In genomic region chr3:52057806-52058099, GRCh38 we compare ENCODE assay signal across 9 cellular contexts. TPM values are rescaled to one million over a fixed set of nuclear protein-coding genes. Genes with fewer than 3 reads are reported as not detected.
DNase-seq lines count a peak whose midpoint lies in the region; ATAC-seq, FAIRE-seq and TF ChIP-seq lines count a peak whose summit lies in the region.
"Had no signal": no experiment of that assay in that cellular context is flagged by ENCODE, and none has a peak within 500 bp of the region (broad histone marks: within the 10 kb centered on the region; RNA-seq: fewer than 3 reads in every experiment).

No MANE protein-coding gene starts in this region.

- intact Hi-C loops in CD4-positive, alpha-beta T cell (cut with DNase I, micrococcal nuclease): loop anchor here (1.0 to 5.0 kb wide), 7 partner anchors 61 to 480 kb away; partner anchors contain the start of genes PARP3 (in 2 of the 2), POC1A (in 2 of the 2), ALAS1 (in 1 of the 2) and TEX264 (in 1 of the 2)
- intact Hi-C loops in PC-3 (cut with micrococcal nuclease): loop anchor here (1.0 to 10.0 kb wide), 5 partner anchors 71 to 220 kb away; partner anchors contain the start of genes POC1A and WDR82
- intact Hi-C loops in endothelial cell of umbilical vein (cut with micrococcal nuclease): loop anchor here (1.0 kb wide), 3 partner anchors 11 to 115 kb away; partner anchors contain the start of gene PARP3

- H3K9me1 ChIP-seq in endothelial cell of umbilical vein (replicated peaks; ENCODE audit: control insufficient read depth, extremely low read depth, insufficient read depth, low read length): no peaks in the 10 kb centered on the region

- ATAC-seq in CD4-positive, alpha-beta T cell (ENCODE audit: poor library complexity): no peak
- ATAC-seq in PC-3 (no peak), HG03432 (IDR thresholded peaks at IDR 0.05; ENCODE audit: unreplicated experiment) (no peak)

- H3K27me3 Mint-ChIP-seq in CD4-positive, alpha-beta T cell: no peaks in the 10 kb centered on the region

- peaks cover 26% of the 10 kb centered on the region for H3K36me3 Mint-ChIP-seq in CD4-positive, alpha-beta T cell (ENCODE audit: low read depth)

- peak overlapping the region; percentile 69 for H3K27ac ChIP-seq in CD4-positive, alpha-beta T cell (ENCODE audit: low read depth, low read length)
- peak overlapping the region; percentile 25; the same call in 1 of the 2 replicates for H3K27ac ChIP-seq in PC-3 (ENCODE audit: low read length)
- no peak overlapping the region for H3K27ac ChIP-seq in endothelial cell of umbilical vein (ENCODE audit: insufficient read depth, low read depth, low read length)
- H3K27ac ChIP-seq in neutrophil: no peak overlapping the region

- H3F3A ChIP-seq in PC-3 (ENCODE audit: low read length, unreplicated experiment): no peaks in the 10 kb centered on the region

- H3K79me2 ChIP-seq in PC-3 (ENCODE audit: low read length): peaks cover 33% of the 10 kb centered on the region
- H3K79me2 ChIP-seq in endothelial cell of umbilical vein (ENCODE audit: control insufficient read depth, insufficient read depth, low read length): peaks cover 19% of the 10 kb centered on the region

- dilution Hi-C loops in endothelial cell of umbilical vein (cut with MboI; ENCODE audit: extremely low pct_ligation_motif_present, low sequenced_read_pairs): no loop called here

- H3K4me2 ChIP-seq in PC-3 (ENCODE audit: low read length): peak overlapping the region; percentile 77
- H3K4me2 ChIP-seq in endothelial cell of umbilical vein (ENCODE audit: insufficient read depth, low read length): peak overlapping the region; percentile 60

- H3K27ac Mint-ChIP-seq in CD4-positive, alpha-beta T cell: peak overlapping the region; percentile 98

- H4K20me1 ChIP-seq in PC-3 (ENCODE audit: low read length) (peaks cover 10% of the 10 kb centered on the region), endothelial cell of umbilical vein (replicated peaks; ENCODE audit: control insufficient read depth, extremely low read depth, insufficient read depth, low read length) (no peaks in the 10 kb centered on the region)

- H2AFZ ChIP-seq in PC-3 (ENCODE audit: low read length) (peak overlapping the region; percentile 62), endothelial cell of umbilical vein (ENCODE audit: low read depth, low read length) (peak overlapping the region; percentile 91)

- H3K9ac ChIP-seq in PC-3 (ENCODE audit: low read length) (peak overlapping the region; percentile 54), endothelial cell of umbilical vein (replicated peaks; ENCODE audit: extremely low read depth, insufficient read depth, low read length) (peak overlapping the region; percentile 15)

- no peaks in the 10 kb centered on the region for H3K9me2 ChIP-seq in PC-3 (replicated peaks; ENCODE audit: low read length)

- no peak for TF ChIP-seq POLR2A in endothelial cell of umbilical vein (IDR thresholded peaks at IDR 0.05; ENCODE audit: low read depth, low read length)

- BruUV-seq in PC-3 (replicated peaks; lab: Mats Ljungman, UMichigan) (TSS peak; percentile 69), endothelial cell of umbilical vein (replicated peaks; lab: Mats Ljungman, UMichigan) (no TSS peak)

- H3K9me3 Mint-ChIP-seq in CD4-positive, alpha-beta T cell: no peaks in the 10 kb centered on the region

- DNase-seq in CD4-positive, alpha-beta T cell: peak in 1 of 10 experiments; percentile 4
- no peak for DNase-seq in PC-3
- DNase-seq in endothelial cell of umbilical vein (ENCODE audit: low read depth, low spot score): no peak
- no peak for DNase-seq in NAMALWA (ENCODE audit: low spot score)
- no peak for DNase-seq in NCI-H2081 (lab: John Stamatoyannopoulos, UW)
- no peak for DNase-seq in NCI-H1694 (lab: John Stamatoyannopoulos, UW)

- peaks cover 38% of the 10 kb centered on the region for H3K4me1 ChIP-seq in PC-3 (ENCODE audit: insufficient read depth, low read length)
- H3K4me1 ChIP-seq in endothelial cell of umbilical vein (ENCODE audit: control insufficient read depth, extremely low read depth, insufficient read depth, low read length): peaks cover 34% of the 10 kb centered on the region
- H3K4me1 ChIP-seq in neutrophil (ENCODE audit: control insufficient read depth in 1 of 2, insufficient read depth in 1 of 2, low read depth in 1 of 2, low read length in 1 of 2): peaks cover 41 to 43% of the 10 kb centered on the region in 2 experiments

- no peak for TF ChIP-seq CTCF in CD4-positive, alpha-beta T cell (IDR thresholded peaks at IDR 0.05)
- TF ChIP-seq CTCF in PC-3 (conservative IDR thresholded peaks at IDR 0.05; ENCODE audit: low read depth, low read length): no peak
- no peak for TF ChIP-seq CTCF in endothelial cell of umbilical vein (IDR thresholded peaks at IDR 0.05; ENCODE audit: extremely low read depth in 1 of 2, insufficient read depth in 1 of 2, low read depth in 1 of 2, low read length in 2 of 2)
- TF ChIP-seq CTCF in neutrophil (IDR thresholded peaks at IDR 0.05): no peak

- POLR2A ChIA-PET in CD4-positive, alpha-beta T cell (lab: Charles Lee): interaction anchor here (0.6 to 3.4 kb wide), 11 partner anchors 9 to 164 kb away, joined by 3 to 35 read pairs (median 6); partner anchors contain the start of genes ABHD14A, ABHD14B, ACY1 and ALAS1
- POLR2A ChIA-PET in PC-3 (lab: Charles Lee; ENCODE audit: unreplicated experiment) (interaction anchor here (0.5 to 1.3 kb wide), 3 partner anchors 62 to 558 kb away, joined by 3 to 5 read pairs (median 4); partner anchors contain the start of genes DCAF1, PPM1M and RPL29), endothelial cell of umbilical vein (lab: Charles Lee) (no interaction called here)

- H3K4me3 Mint-ChIP-seq in CD4-positive, alpha-beta T cell: peak overlapping the region; percentile 94

- CTCF ChIA-PET in CD4-positive, alpha-beta T cell (lab: Charles Lee): interaction anchor here (1.2 to 1.6 kb wide), 4 partner anchors 62 to 116 kb away, joined by 4 to 10 read pairs (median 6); partner anchors contain the start of genes ACY1, PARP3, RPL29 and RRP9
- CTCF ChIA-PET in PC-3 (lab: Charles Lee): interaction anchor here (0.6 to 1.2 kb wide), 2 partner anchors 21 to 56 kb away, joined by 5 to 13 read pairs; no protein-coding TSS in a partner anchor
- CTCF ChIA-PET in endothelial cell of umbilical vein (lab: Charles Lee): interaction anchor here (0.7 to 10.4 kb wide), 13 partner anchors 8 to 97 kb away, joined by 3 to 260 read pairs (median 6); partner anchors contain the start of genes ABHD14B, ACY1, POC1A and RPL29

- H3K27me3 ChIP-seq in CD4-positive, alpha-beta T cell (ENCODE audit: control insufficient read depth, insufficient read depth, low read length): no peaks in the 10 kb centered on the region
- no peaks in the 10 kb centered on the region for H3K27me3 ChIP-seq in PC-3 (ENCODE audit: low read length)
- H3K27me3 ChIP-seq in endothelial cell of umbilical vein (ENCODE audit: control insufficient read depth in 2 of 2, insufficient read depth in 2 of 2, low read length in 2 of 2): no peaks in the 10 kb centered on the region
- H3K27me3 ChIP-seq in neutrophil: no peaks in the 10 kb centered on the region
- H3K27me3 ChIP-seq: MG63 had no signal

- H3K4me1 Mint-ChIP-seq in CD4-positive, alpha-beta T cell (ENCODE audit: low read depth): peaks cover 32% of the 10 kb centered on the region

- H3K9me3 ChIP-seq in CD4-positive, alpha-beta T cell (ENCODE audit: control insufficient read depth, low read length): no peaks in the 10 kb centered on the region
- H3K9me3 ChIP-seq in PC-3 (ENCODE audit: low read length): no peaks in the 10 kb centered on the region
- H3K9me3 ChIP-seq in endothelial cell of umbilical vein (replicated peaks; ENCODE audit: control insufficient read depth, insufficient read depth, low read length): no peaks in the 10 kb centered on the region
- H3K9me3 ChIP-seq in neutrophil: no peaks in the 10 kb centered on the region
- H3K9me3 ChIP-seq: MG63 had no signal

- no peak for FAIRE-seq in endothelial cell of umbilical vein (lab: Jason Lieb, UNC)

- H3K36me3 ChIP-seq in PC-3 (ENCODE audit: low read depth, low read length): peaks cover 9% of the 10 kb centered on the region
- H3K36me3 ChIP-seq in endothelial cell of umbilical vein (ENCODE audit: control insufficient read depth in 2 of 2, extremely low read depth in 1 of 2, insufficient read depth in 2 of 2, low read length in 2 of 2): no peaks in the 10 kb centered on the region
- H3K36me3 ChIP-seq in neutrophil: no peaks in the 10 kb centered on the region

- H3K4me3 ChIP-seq in PC-3 (ENCODE audit: low read length) (peak overlapping the region; percentile 55; the same call in 1 of the 2 replicates), endothelial cell of umbilical vein (replicated peaks in 1 of 3; ENCODE audit: insufficient read depth in 1 of 3, low read depth in 1 of 3, low read length in 3 of 3) (peak overlapping the region in 2 of 3 experiments; percentile 20 to 31), neutrophil (ENCODE audit: low read depth in 1 of 2, low read length in 1 of 2) (peak overlapping the region; percentile 74 to 88)

TF ChIP-seq in endothelial cell of umbilical vein, 7 proteins besides CTCF, POLR2A, EP300 and RAD21:
- TF ChIP-seq GATA2 (IDR thresholded peaks at IDR 0.05; ENCODE audit: insufficient read depth, insufficient read length, low read depth, low read length): no peak
- no peak for TF ChIP-seq JUN (IDR thresholded peaks at IDR 0.05; ENCODE audit: borderline replicate concordance, insufficient read depth, insufficient read length, low read depth)
- TF ChIP-seq MYC (IDR thresholded peaks at IDR 0.05; ENCODE audit: low read depth, low read length): no peak
- no peak for TF ChIP-seq FOS (IDR thresholded peaks at IDR 0.05; ENCODE audit: borderline replicate concordance, insufficient read depth, low read length)

RNA-seq across cellular contexts. Expression of gene DUSP7, which starts 1.4 kb away (rescaled TPM):
- total RNA-seq in CD4-positive, alpha-beta T cell: 1 to 10 TPM; 4.8 to 5.2 TPM
- total RNA-seq in PC-3 (2014; rRNA removed) (40.9 and 51.1 TPM in 2 replicates), endothelial cell of umbilical vein (29.2 and 30.5 TPM in 2 replicates)
- polyA plus RNA-seq in endothelial cell of umbilical vein: 37.7 and 38.7 TPM in 2 replicates
- polyA plus RNA-seq in endothelial cell of umbilical vein (2011; cell fraction: cytosol; rRNA removed): 26.7 and 27.3 TPM in 2 replicates
- 14.0 and 15.4 TPM in 2 replicates for polyA plus RNA-seq in endothelial cell of umbilical vein (2011; cell fraction: nucleus; rRNA removed)
- 13.1 and 13.8 TPM in 2 replicates for polyA plus RNA-seq in endothelial cell of umbilical vein (2012)
- polyA minus RNA-seq in endothelial cell of umbilical vein: 39.9 and 48.0 TPM in 2 replicates
- polyA minus RNA-seq in endothelial cell of umbilical vein (2011; cell fraction: cytosol; rRNA and poly(A)+ RNA removed): 33.2 TPM
- 15.0 and 20.0 TPM in 2 replicates for polyA minus RNA-seq in endothelial cell of umbilical vein (2011; cell fraction: nucleus; rRNA and poly(A)+ RNA removed)

Comparison
In these comparisons a context has a peak if more than half of its experiments do, and no peak if none do; other contexts are left out.
1. H3K27ac ChIP-seq: peak in CD4-positive, alpha-beta T cell (single experiment) and PC-3 (single experiment); none in endothelial cell of umbilical vein (single experiment) and neutrophil (single experiment).
2. H3K4me3 ChIP-seq: peak in every context shown above with its lines; median percentile 81 in neutrophil; 55 in PC-3; 26 in endothelial cell of umbilical vein.